1 cellular context compared by ENCODE assay signal in genomic region chr1:154973344-154974085, GRCh38.
TF ChIP-seq lines count a peak whose summit lies in the region.

No MANE protein-coding gene starts in this region.

TF ChIP-seq in HCT116, 20 proteins besides CTCF, POLR2A, EP300 and RAD21 (continued from another document):
- TF ChIP-seq REST (IDR thresholded peaks at IDR 0.05; ENCODE audit: low read depth) (no peak), CEBPB (IDR thresholded peaks at IDR 0.05; ENCODE audit: low read depth) (no peak)
